27 cellular contexts compared by ENCODE assay signal in genomic region chr17:34161600-34161999, GRCh38.
"Had no signal": no experiment of that assay in that cellular context is flagged by ENCODE, and none has a peak within 500 bp of the region (broad histone marks: within the 10 kb centered on the region; RNA-seq: fewer than 3 reads in every experiment).

No MANE protein-coding gene starts in this region.

- H3K9ac ChIP-seq: parathyroid adenoma had no signal

- H3K9me3 ChIP-seq: colonic mucosa, esophagus squamous epithelium, mucosa of descending colon, neutrophil, prostate gland, sigmoid colon, thoracic aorta, transverse colon, upper lobe of right lung, uterus had no signal

- H3K79me2 ChIP-seq: parathyroid adenoma had no signal

- H3K36me3 ChIP-seq: colonic mucosa, esophagus squamous epithelium, heart right ventricle, neutrophil, prostate gland, right atrium auricular region, sigmoid colon, spleen, thoracic aorta, transverse colon, upper lobe of right lung, uterus had no signal

- H3K27ac ChIP-seq: colonic mucosa, esophagus squamous epithelium, heart right ventricle, neutrophil, parathyroid adenoma, prostate gland, right atrium auricular region, sigmoid colon, spleen, thoracic aorta, transverse colon, upper lobe of right lung, uterus had no signal

- H3K27me3 ChIP-seq: right atrium auricular region, uterus had no signal

- FAIRE-seq: endothelial cell of umbilical vein, keratinocyte had no signal

- H3K4me1 ChIP-seq: colonic mucosa, parathyroid adenoma, prostate gland, upper lobe of right lung had no signal

- H2AFZ ChIP-seq: parathyroid adenoma had no signal

- DNase-seq: colonic mucosa; effector CD8-positive, alpha-beta T cell; esophagus squamous epithelium; foreskin melanocyte; glutamatergic neuron; heart right ventricle; mucosa of descending colon; naive B cell; sigmoid colon; spleen; stimulated activated CD4-positive, alpha-beta T cell treated with anti-CD3 and anti-CD28 coated beads, Interleukin-4, amount 100 ng/mL, for 4 hours; stimulated activated naive CD8-positive, alpha-beta T cell treated with anti-CD3 and anti-CD28 coated beads, Interleukin-15, Interleukin-2, amounts not matched to agents 100 U/mL and 50 U/mL, for 24 hours; substantia nigra; transverse colon; upper lobe of right lung; uterus had no signal

- ATAC-seq: heart right ventricle; left lobe of liver; mucosa of descending colon; natural killer cell treated with Interleukin-12 subunit alpha and Interleukin-12 subunit beta and Interleukin-15 and Interleukin-18, amount 100 ng/mL, for 72 hours; stimulated activated memory B cell treated with anti-CD40 and anti-IgM and Interleukin-4, amounts not matched to agents 10 μg/mL and 1 μg/mL and 100 μg/mL, for 72 hours; stimulated activated naive CD8-positive, alpha-beta T cell treated with anti-CD3 and anti-CD28 coated beads, Interleukin-15, Interleukin-2, amounts not matched to agents 100 U/mL and 50 U/mL, for 24 hours; upper lobe of right lung had no signal

- H3K4me3 ChIP-seq: colonic mucosa, esophagus squamous epithelium, heart right ventricle, lung, mucosa of descending colon, prostate gland, right atrium auricular region, sigmoid colon, spleen, thoracic aorta, transverse colon, upper lobe of right lung, uterus had no signal
